15 cellular contexts compared by ENCODE assay signal in genomic region chr16:87453326-87453725, GRCh38. TPM values are rescaled to one million over a fixed set of nuclear protein-coding genes. Genes with fewer than 3 reads are reported as not detected.
DNase-seq lines count a peak whose midpoint lies in the region; ATAC-seq, FAIRE-seq and TF ChIP-seq lines count a peak whose summit lies in the region.
"Had no signal": no experiment of that assay in that cellular context is flagged by ENCODE, and none has a peak within 500 bp of the region (broad histone marks: within the 10 kb centered on the region; RNA-seq: fewer than 3 reads in every experiment).

No MANE protein-coding gene starts in this region.

- peak overlapping the region; percentile 47 for H3K27ac Mint-ChIP-seq in mesothelial cell of epicardium

- H3K4me2 ChIP-seq in IMR-90 (ENCODE audit: low read depth, low read length) (no peak overlapping the region), H1 (ENCODE audit: insufficient read depth in 1 of 2, low read depth in 2 of 2, low read length in 2 of 2) (no peak overlapping the region)
- H3K4me2 ChIP-seq: BLaER1 treated with 17β-estradiol and CSF1 and Interleukin-3, amounts not matched to agents 10 nM and 100 nM had no signal

- H3K27me3 ChIP-seq in IMR-90 (ENCODE audit: control insufficient read depth, insufficient read depth, low read length) (no peaks in the 10 kb centered on the region), H1 (replicated peaks in 1 of 4; ENCODE audit: control insufficient read depth in 3 of 4, extremely low read depth in 1 of 4, insufficient read depth in 3 of 4, low read length in 3 of 4) (no peaks in the 10 kb centered on the region), spleen (replicated peaks in 1 of 7) (no peaks in the 10 kb centered on the region)
- H3K27me3 ChIP-seq: BLaER1 treated with 17β-estradiol and CSF1 and Interleukin-3, amounts not matched to agents 10 nM and 100 nM had no signal

- TF ChIP-seq CTCF in IMR-90 (conservative IDR thresholded peaks at IDR 0.05; ENCODE audit: low read depth, low read length): no peak
- TF ChIP-seq CTCF in H1 (IDR thresholded peaks at IDR 0.05; ENCODE audit: control extremely low read depth in 1 of 3, insufficient read depth in 1 of 3, low read depth in 1 of 3, low read length in 3 of 3): no peak
- TF ChIP-seq CTCF in mesothelial cell of epicardium (IDR thresholded peaks at IDR 0.05; ENCODE audit: unreplicated experiment): no peak
- no peak for TF ChIP-seq CTCF in spleen (IDR thresholded peaks at IDR 0.05 in 8 of 11, conservative IDR thresholded peaks at IDR 0.05 in 3 of 11)

- H2BK20ac ChIP-seq in IMR-90 (ENCODE audit: low read depth, low read length) (no peak overlapping the region), H1 (ENCODE audit: low read length) (no peak overlapping the region)

- H2AK5ac ChIP-seq in IMR-90 (ENCODE audit: low read depth, low read length) (peak overlapping the region; percentile 8; the same call in 1 of the 2 replicates), H1 (ENCODE audit: low read depth, low read length) (no peak overlapping the region)

- TF ChIP-seq EP300 in H1 (IDR thresholded peaks at IDR 0.05; ENCODE audit: borderline replicate concordance in 1 of 2, low read depth in 2 of 2, low read length in 2 of 2): no peak

- H3K79me1 ChIP-seq in IMR-90 (ENCODE audit: low read depth in 1 of 2, low read length in 2 of 2) (peaks cover 26 to 72% of the 10 kb centered on the region in 2 experiments), H1 (ENCODE audit: low read depth, low read length) (peaks cover 3% of the 10 kb centered on the region)

- no peak overlapping the region for H2BK12ac ChIP-seq in H1 (ENCODE audit: low read depth, low read length)

- no peak overlapping the region for H3K4ac ChIP-seq in IMR-90 (ENCODE audit: low read depth, low read length)
- no peak overlapping the region for H3K4ac ChIP-seq in H1 (replicated peaks; ENCODE audit: insufficient read length, low read depth, low read length)

- dilution Hi-C loops in IMR-90 (cut with HindIII; ENCODE audit: low sequenced_read_pairs, unreplicated experiment): no loop called here

- WGBS in IMR-90 (ENCODE audit: extremely low coverage in 2 of 2, insufficient read length in 1 of 2), 2 experiments: 95% methylated on average over 6 of the region's 14 CpGs; no CpG with 5 or more reads in 1 of the 2 experiments
- WGBS in H1 (ENCODE audit: extremely low coverage in 1 of 2, insufficient coverage in 1 of 2, insufficient read length in 1 of 2, insufficient replicate concordance in 2 of 2, low coverage in 1 of 2, low lambda C conversion rate in 2 of 2, missing lambda C conversion rate in 1 of 2), 2 experiments: 93% methylated on average over 14 of the region's 14 CpGs; no CpG with 5 or more reads in 1 of the 2 experiments
- WGBS in spleen, 5 donors: 81 to 95% (median 91%) methylated on average over 14 of the region's 14 CpGs

- H2BK15ac ChIP-seq in IMR-90 (ENCODE audit: low read depth, low read length) (no peak overlapping the region), H1 (ENCODE audit: low read length) (no peak overlapping the region)

- TF ChIP-seq RAD21 in IMR-90 (IDR thresholded peaks at IDR 0.05; ENCODE audit: low read length): no peak
- no peak for TF ChIP-seq RAD21 in H1 (IDR thresholded peaks at IDR 0.05 in 1 of 2, conservative IDR thresholded peaks at IDR 0.05 in 1 of 2; ENCODE audit: low read depth in 2 of 2, low read length in 2 of 2)

- H3K4me3 ChIP-seq in IMR-90 (ENCODE audit: insufficient read depth, low read depth, low read length) (no peak overlapping the region), H1 (ENCODE audit: extremely low read depth in 1 of 4, insufficient read depth in 2 of 4, low read depth in 3 of 4, low read length in 4 of 4) (no peak overlapping the region), spleen (no peak overlapping the region)
- H3K4me3 ChIP-seq: BLaER1 treated with 17β-estradiol and CSF1 and Interleukin-3, amounts not matched to agents 10 nM and 100 nM had no signal

- H4K20me1 ChIP-seq in IMR-90 (ENCODE audit: insufficient read depth, low read length) (peaks cover 13% of the 10 kb centered on the region), H1 (replicated peaks in 1 of 2; ENCODE audit: control insufficient read depth in 1 of 2, insufficient read depth in 2 of 2, low read length in 2 of 2) (peaks cover 0 to 8% of the 10 kb centered on the region in 2 experiments)

- H3K9ac ChIP-seq in IMR-90 (ENCODE audit: low read depth, low read length) (no peak overlapping the region), H1 (replicated peaks in 1 of 4; ENCODE audit: extremely low read depth in 1 of 4, low read depth in 3 of 4, low read length in 3 of 4) (no peak overlapping the region)
- H3K9ac ChIP-seq: BLaER1 treated with 17β-estradiol and CSF1 and Interleukin-3, amounts not matched to agents 10 nM and 100 nM had no signal

- H4K5ac ChIP-seq in IMR-90 (ENCODE audit: low read depth, low read length) (no peak overlapping the region), H1 (ENCODE audit: insufficient read length, low read depth, low read length) (no peak overlapping the region)

- H3K4me3 Mint-ChIP-seq in mesothelial cell of epicardium: no peak overlapping the region
- H3K4me3 Mint-ChIP-seq: CD4-positive, CD25-positive, alpha-beta regulatory T cell had no signal

- H3K36me3 ChIP-seq in IMR-90 (ENCODE audit: control insufficient read depth, insufficient read depth, low read length) (peaks cover 22% of the 10 kb centered on the region), H1 (ENCODE audit: control insufficient read depth in 2 of 4, insufficient read depth in 4 of 4, low read length in 3 of 4) (peaks cover 4 to 11% (median 7%) of the 10 kb centered on the region in 4 experiments; a peak in 5 of 8 replicates), spleen (peaks cover 0 to 64% (median 11%) of the 10 kb centered on the region in 6 donors)

- H3K4me1 ChIP-seq in IMR-90 (ENCODE audit: control insufficient read depth, insufficient read depth, low read length) (peaks cover 21% of the 10 kb centered on the region), H1 (replicated peaks in 1 of 4; ENCODE audit: control insufficient read depth in 3 of 4, insufficient read depth in 4 of 4, low read length in 3 of 4) (no peaks in the 10 kb centered on the region), spleen (no peaks in the 10 kb centered on the region)

- peak; percentile 35 to 81 for DNase-seq in NCI-H524 (lab: John Stamatoyannopoulos, UW)
- no peak for DNase-seq in NCI-H524 treated with DMSO at 0.1 percent for 48 hours (lab: John Stamatoyannopoulos, UW)
- no peak for DNase-seq in IMR-90
- DNase-seq in H1 (ENCODE audit: low read depth in 1 of 2, low spot score in 2 of 2): no peak
- no peak for DNase-seq in mesothelial cell of epicardium (ENCODE audit: low spot score in 2 of 2, unreplicated experiment in 2 of 2)
- DNase-seq in globus pallidus (ENCODE audit: low spot score): no peak
- no peak for DNase-seq in spleen
- DNase-seq: CD4-positive, CD25-positive, alpha-beta regulatory T cell; DMS53; GF-D8 had no signal

- no peaks in the 10 kb centered on the region for H3K23me2 ChIP-seq in H1 (ENCODE audit: low read depth, low read length)

- H3K79me2 ChIP-seq in H1 (ENCODE audit: control insufficient read depth in 1 of 2, insufficient read depth in 2 of 2, low read length in 2 of 2): no peaks in the 10 kb centered on the region

- H4K91ac ChIP-seq in IMR-90 (ENCODE audit: insufficient read depth, low read depth, low read length) (no peak overlapping the region), H1 (replicated peaks; ENCODE audit: insufficient read length, low read length) (no peak overlapping the region)

- H4K8ac ChIP-seq in IMR-90 (ENCODE audit: low read depth in 2 of 2, low read length in 2 of 2) (no peak overlapping the region), H1 (ENCODE audit: extremely low read depth, insufficient read depth, low read length) (no peak overlapping the region)

- intact Hi-C loops in IMR-90 (cut with micrococcal nuclease): no loop called here
- intact Hi-C loops in spleen (cut with DNase I; ENCODE audit: low total_unique reads): no loop called here

- no peak for FAIRE-seq in H1 (lab: Jason Lieb, UNC)
- FAIRE-seq: H54 had no signal

- H3K27me3 Mint-ChIP-seq in mesothelial cell of epicardium (ENCODE audit: low read depth): no peaks in the 10 kb centered on the region
- H3K27me3 Mint-ChIP-seq: CD4-positive, CD25-positive, alpha-beta regulatory T cell had no signal

- no peaks in the 10 kb centered on the region for H3K9me3 ChIP-seq in IMR-90 (ENCODE audit: control insufficient read depth, insufficient read depth, low read length)
- no peaks in the 10 kb centered on the region for H3K9me3 ChIP-seq in H1 (ENCODE audit: insufficient read depth in 2 of 2, low read depth in 1 of 2, low read length in 1 of 2)
- H3K9me3 ChIP-seq in spleen: no peaks in the 10 kb centered on the region
- H3K9me3 ChIP-seq: BLaER1 treated with 17β-estradiol and CSF1 and Interleukin-3, amounts not matched to agents 10 nM and 100 nM had no signal

- H2BK5ac ChIP-seq in IMR-90 (ENCODE audit: low read depth, low read length, poor library complexity, severe bottlenecking) (no peak overlapping the region), H1 (ENCODE audit: low read depth, low read length) (0 out of 2 replicates have a peak overlapping the region, but pooled peaks have one; percentile 16)

- POLR2A ChIA-PET in IMR-90 (lab: Charles Lee; ENCODE audit: unreplicated experiment): no interaction called here
- POLR2A ChIA-PET in H1 (lab: Charles Lee; ENCODE audit: partially characterized antibody): no interaction called here

- H3K14ac ChIP-seq in IMR-90 (replicated peaks; ENCODE audit: low read depth, low read length): no peak overlapping the region
- no peak overlapping the region for H3K14ac ChIP-seq in H1 (ENCODE audit: insufficient read length)

- H3K23ac ChIP-seq in IMR-90 (ENCODE audit: low read depth, low read length) (no peak overlapping the region), H1 (ENCODE audit: insufficient read length) (no peak overlapping the region)

- CTCF ChIA-PET in IMR-90 (lab: Yijun Ruan, JAX): no interaction called here
- CTCF ChIA-PET in H1 (lab: Charles Lee; ENCODE audit: partially characterized antibody): interaction anchor here (1.0 to 3.4 kb wide), 4 partner anchors 9 to 183 kb away, joined by 3 to 20 read pairs (median 5); no protein-coding TSS in a partner anchor

- H2AFZ ChIP-seq in IMR-90 (replicated peaks; ENCODE audit: low read length, poor library complexity) (no peak overlapping the region), H1 (ENCODE audit: low read length) (no peak overlapping the region)

- H2BK120ac ChIP-seq in IMR-90 (ENCODE audit: low read depth, low read length) (no peak overlapping the region), H1 (replicated peaks; ENCODE audit: low read depth, low read length) (no peak overlapping the region)

- no peak for ATAC-seq in IMR-90 (ENCODE audit: low read depth)
- ATAC-seq in GM18858 (IDR thresholded peaks at IDR 0.05; ENCODE audit: unreplicated experiment): no peak
- ATAC-seq: HCT116 had no signal

- no peaks in the 10 kb centered on the region for H3K9me3 Mint-ChIP-seq in mesothelial cell of epicardium
- H3K9me3 Mint-ChIP-seq: CD4-positive, CD25-positive, alpha-beta regulatory T cell had no signal

- H3K36me3 Mint-ChIP-seq in mesothelial cell of epicardium: peaks cover 24% of the 10 kb centered on the region

- H3K56ac ChIP-seq in IMR-90 (ENCODE audit: extremely low read depth, insufficient read depth, low read length) (no peak overlapping the region), H1 (replicated peaks; ENCODE audit: insufficient read length, low read depth, low read length) (no peak overlapping the region)

- H2AK9ac ChIP-seq in IMR-90 (replicated peaks; ENCODE audit: low read depth, low read length, poor library complexity): no peak overlapping the region

- in situ Hi-C loops in IMR-90 (cut with MboI; ENCODE audit: low sequenced_read_pairs): no loop called here

- H3K18ac ChIP-seq in IMR-90 (ENCODE audit: low read depth, low read length): no peak overlapping the region
- H3K18ac ChIP-seq in H1 (ENCODE audit: extremely low read depth, low read length): no peak overlapping the region

- H3K4me1 Mint-ChIP-seq in mesothelial cell of epicardium: peaks cover 26% of the 10 kb centered on the region

- peaks cover 22% of the 10 kb centered on the region for H3K9me1 ChIP-seq in IMR-90 (ENCODE audit: insufficient read depth, low read length)

- no TSS peak for BruUV-seq in IMR-90 (replicated peaks; lab: Mats Ljungman, UMichigan)

- H3K27ac ChIP-seq in IMR-90 (ENCODE audit: insufficient read depth, low read length): no peak overlapping the region
- H3K27ac ChIP-seq in H1 (ENCODE audit: low read depth, low read length): no peak overlapping the region
- H3K27ac ChIP-seq in spleen: no peak overlapping the region
- H3K27ac ChIP-seq: 22Rv1; BLaER1 treated with 17β-estradiol and CSF1 and Interleukin-3, amounts not matched to agents 10 nM and 100 nM had no signal

- TF ChIP-seq POLR2A in IMR-90 (IDR thresholded peaks at IDR 0.05; ENCODE audit: low read depth, low read length) (no peak), H1 (IDR thresholded peaks at IDR 0.05; ENCODE audit: control extremely low read depth in 1 of 2, low read depth in 2 of 2, low read length in 2 of 2) (no peak), spleen (IDR thresholded peaks at IDR 0.05) (no peak)

RNA-seq across cellular contexts. Expression of gene ZCCHC14, which starts 39.5 kb away (rescaled TPM):
- total RNA-seq in IMR-90 (2012; rRNA removed) (2.5 and 2.8 TPM in 2 replicates), mesothelial cell of epicardium (35.6 to 37.3 TPM (median 36.7 TPM) in 3 replicates), spleen (10 to 100 TPM; 11.4 to 18.3 (median 14.2) TPM)
- polyA plus RNA-seq in IMR-90 (2012; rRNA removed) (5.3 and 7.4 TPM in 2 replicates), H1 (2011; rRNA removed) (8.2 and 15.6 TPM in 2 replicates), spleen (1 to 10 TPM; 1.6 to 3.7 (median 1.8) TPM)
- polyA plus RNA-seq in IMR-90 (2012; cell fraction: cytosol; rRNA removed): 3.1 and 5.0 TPM in 2 replicates
- polyA plus RNA-seq in IMR-90 (2012; cell fraction: nucleus; rRNA removed; ENCODE audit: low replicate concordance): 18.4 and 27.2 TPM in 2 replicates
- total RNA-seq in H1 (2021; fragmentation: NEBNext Ultra II Directional; extraction: Animal tissue kit (Norgen Biotek cat#: 25700)): 27.1 and 28.2 TPM in 2 replicates
- polyA plus RNA-seq in H1 (2011; cell fraction: cytosol; rRNA removed): 6.5 TPM
- 44.9 TPM for polyA plus RNA-seq in H1 (2011; cell fraction: nucleus; rRNA removed)
- polyA plus RNA-seq in H1 (2012, experiment 1 of 2): 14.6 to 17.2 TPM (median 16.2 TPM) in 4 replicates
- 3.6 TPM for polyA plus RNA-seq in H1 (2012, experiment 2 of 2)
- 13.4 TPM for polyA plus RNA-seq in H1 (2013, experiment 1 of 2)
- 13.2 TPM for polyA plus RNA-seq in H1 (2013, experiment 2 of 2)
- 7.8 and 11.3 TPM in 2 replicates for polyA minus RNA-seq in H1 (2011; rRNA and poly(A)+ RNA removed)
- 16.9 TPM for polyA minus RNA-seq in H1 (2011; cell fraction: cytosol; rRNA and poly(A)+ RNA removed)
- 19.5 TPM for polyA minus RNA-seq in H1 (2011; cell fraction: nucleus; rRNA and poly(A)+ RNA removed)

Comparison
In these comparisons a context has a peak if more than half of its experiments do, and no peak if none do; other contexts are left out.
1. DNase-seq: peak in NCI-H524 (2 of 2); none in NCI-H524 treated with DMSO at 0.1 percent for 48 hours (single experiment), IMR-90 (single experiment), H1 (0 of 2), mesothelial cell of epicardium (0 of 2), globus pallidus (single experiment) and spleen (single experiment).